In the genomic region with DNA sequence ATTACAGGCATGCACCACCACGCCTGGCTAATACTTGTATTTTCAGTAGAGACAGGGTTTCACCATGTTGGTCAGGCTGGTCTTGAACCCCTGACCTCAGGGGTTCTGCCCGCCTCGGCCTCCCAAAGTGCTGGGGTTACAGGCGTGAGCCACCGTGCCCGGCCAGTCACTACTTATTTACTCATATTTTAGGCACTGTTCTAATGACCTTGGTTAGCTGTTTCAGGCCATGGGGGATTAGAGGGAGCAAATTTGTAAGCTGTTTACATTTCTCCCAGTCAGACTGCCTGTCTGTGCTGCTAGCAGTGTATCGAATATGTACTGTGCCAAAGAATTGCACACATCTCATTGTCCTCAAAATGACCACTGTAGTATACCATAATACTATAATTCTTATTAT, we compare ENCODE assay signal across 26 cellular contexts.
"Had no signal": no experiment of that assay in that cellular context is flagged by ENCODE, and none has a peak within 500 bp of the region (broad histone marks: within the 10 kb centered on the region; RNA-seq: fewer than 3 reads in every experiment).

No MANE protein-coding gene starts in this region.

- H3K36me3 ChIP-seq: neural progenitor cell, neutrophil, thoracic aorta, upper lobe of right lung had no signal

- H3K4me3 ChIP-seq: left lung, lung, neural progenitor cell, psoas muscle, sigmoid colon, spleen, suprapubic skin, thoracic aorta, tibial artery, upper lobe of right lung had no signal

- H3K9ac ChIP-seq: neural progenitor cell, parathyroid adenoma had no signal

- H3K27me3 ChIP-seq: left lung, neural progenitor cell, neutrophil, sigmoid colon, spleen, suprapubic skin, tibial artery, upper lobe of right lung had no signal

- H3K27ac ChIP-seq: left lung, neural progenitor cell, neutrophil, parathyroid adenoma, psoas muscle, sigmoid colon, spleen, suprapubic skin, thoracic aorta, tibial artery, upper lobe of right lung had no signal

- H2AFZ ChIP-seq: neural progenitor cell, parathyroid adenoma had no signal

- H3K9me3 ChIP-seq: left lung, neutrophil, psoas muscle, sigmoid colon, spleen, suprapubic skin, thoracic aorta, tibial artery, upper lobe of right lung had no signal

- H3K4me2 ChIP-seq: neural progenitor cell had no signal

- ATAC-seq: left colon; left lung; natural killer cell; psoas muscle; right cardiac atrium; stimulated activated effector memory CD8-positive, alpha-beta T cell treated with anti-CD3 and anti-CD28 coated beads, Interleukin-12 subunit alpha, Interleukin-12 subunit beta, amount 100 ng/mL, for 72 hours; upper lobe of right lung had no signal

- DNase-seq: hippocampal formation; kidney; left colon; left lung; mesendoderm; naive B cell; natural killer cell; nephron progenitor cell; occipital lobe; psoas muscle; right cardiac atrium; sigmoid colon; small intestine; spleen; stimulated activated CD4-positive, alpha-beta T cell treated with anti-CD3 and anti-CD28 coated beads, Interleukin-4, amount 100 ng/mL, for 24 hours; stimulated activated naive CD4-positive, alpha-beta T cell; tibial artery; trophoblast cell; upper lobe of right lung had no signal

- H3K4me1 ChIP-seq: left lung, neural progenitor cell, parathyroid adenoma, psoas muscle, sigmoid colon, spleen, suprapubic skin, tibial artery, upper lobe of right lung had no signal
